ENCODE assay signal across 1 cellular context in genomic region chr2:240021488-240022104, GRCh38.
TF ChIP-seq lines count a peak whose summit lies in the region.

No MANE protein-coding gene starts in this region.

TF ChIP-seq in GM23338, 12 proteins besides CTCF, POLR2A, EP300 and RAD21 (continued from another document):
- TF ChIP-seq, protein P1, sequence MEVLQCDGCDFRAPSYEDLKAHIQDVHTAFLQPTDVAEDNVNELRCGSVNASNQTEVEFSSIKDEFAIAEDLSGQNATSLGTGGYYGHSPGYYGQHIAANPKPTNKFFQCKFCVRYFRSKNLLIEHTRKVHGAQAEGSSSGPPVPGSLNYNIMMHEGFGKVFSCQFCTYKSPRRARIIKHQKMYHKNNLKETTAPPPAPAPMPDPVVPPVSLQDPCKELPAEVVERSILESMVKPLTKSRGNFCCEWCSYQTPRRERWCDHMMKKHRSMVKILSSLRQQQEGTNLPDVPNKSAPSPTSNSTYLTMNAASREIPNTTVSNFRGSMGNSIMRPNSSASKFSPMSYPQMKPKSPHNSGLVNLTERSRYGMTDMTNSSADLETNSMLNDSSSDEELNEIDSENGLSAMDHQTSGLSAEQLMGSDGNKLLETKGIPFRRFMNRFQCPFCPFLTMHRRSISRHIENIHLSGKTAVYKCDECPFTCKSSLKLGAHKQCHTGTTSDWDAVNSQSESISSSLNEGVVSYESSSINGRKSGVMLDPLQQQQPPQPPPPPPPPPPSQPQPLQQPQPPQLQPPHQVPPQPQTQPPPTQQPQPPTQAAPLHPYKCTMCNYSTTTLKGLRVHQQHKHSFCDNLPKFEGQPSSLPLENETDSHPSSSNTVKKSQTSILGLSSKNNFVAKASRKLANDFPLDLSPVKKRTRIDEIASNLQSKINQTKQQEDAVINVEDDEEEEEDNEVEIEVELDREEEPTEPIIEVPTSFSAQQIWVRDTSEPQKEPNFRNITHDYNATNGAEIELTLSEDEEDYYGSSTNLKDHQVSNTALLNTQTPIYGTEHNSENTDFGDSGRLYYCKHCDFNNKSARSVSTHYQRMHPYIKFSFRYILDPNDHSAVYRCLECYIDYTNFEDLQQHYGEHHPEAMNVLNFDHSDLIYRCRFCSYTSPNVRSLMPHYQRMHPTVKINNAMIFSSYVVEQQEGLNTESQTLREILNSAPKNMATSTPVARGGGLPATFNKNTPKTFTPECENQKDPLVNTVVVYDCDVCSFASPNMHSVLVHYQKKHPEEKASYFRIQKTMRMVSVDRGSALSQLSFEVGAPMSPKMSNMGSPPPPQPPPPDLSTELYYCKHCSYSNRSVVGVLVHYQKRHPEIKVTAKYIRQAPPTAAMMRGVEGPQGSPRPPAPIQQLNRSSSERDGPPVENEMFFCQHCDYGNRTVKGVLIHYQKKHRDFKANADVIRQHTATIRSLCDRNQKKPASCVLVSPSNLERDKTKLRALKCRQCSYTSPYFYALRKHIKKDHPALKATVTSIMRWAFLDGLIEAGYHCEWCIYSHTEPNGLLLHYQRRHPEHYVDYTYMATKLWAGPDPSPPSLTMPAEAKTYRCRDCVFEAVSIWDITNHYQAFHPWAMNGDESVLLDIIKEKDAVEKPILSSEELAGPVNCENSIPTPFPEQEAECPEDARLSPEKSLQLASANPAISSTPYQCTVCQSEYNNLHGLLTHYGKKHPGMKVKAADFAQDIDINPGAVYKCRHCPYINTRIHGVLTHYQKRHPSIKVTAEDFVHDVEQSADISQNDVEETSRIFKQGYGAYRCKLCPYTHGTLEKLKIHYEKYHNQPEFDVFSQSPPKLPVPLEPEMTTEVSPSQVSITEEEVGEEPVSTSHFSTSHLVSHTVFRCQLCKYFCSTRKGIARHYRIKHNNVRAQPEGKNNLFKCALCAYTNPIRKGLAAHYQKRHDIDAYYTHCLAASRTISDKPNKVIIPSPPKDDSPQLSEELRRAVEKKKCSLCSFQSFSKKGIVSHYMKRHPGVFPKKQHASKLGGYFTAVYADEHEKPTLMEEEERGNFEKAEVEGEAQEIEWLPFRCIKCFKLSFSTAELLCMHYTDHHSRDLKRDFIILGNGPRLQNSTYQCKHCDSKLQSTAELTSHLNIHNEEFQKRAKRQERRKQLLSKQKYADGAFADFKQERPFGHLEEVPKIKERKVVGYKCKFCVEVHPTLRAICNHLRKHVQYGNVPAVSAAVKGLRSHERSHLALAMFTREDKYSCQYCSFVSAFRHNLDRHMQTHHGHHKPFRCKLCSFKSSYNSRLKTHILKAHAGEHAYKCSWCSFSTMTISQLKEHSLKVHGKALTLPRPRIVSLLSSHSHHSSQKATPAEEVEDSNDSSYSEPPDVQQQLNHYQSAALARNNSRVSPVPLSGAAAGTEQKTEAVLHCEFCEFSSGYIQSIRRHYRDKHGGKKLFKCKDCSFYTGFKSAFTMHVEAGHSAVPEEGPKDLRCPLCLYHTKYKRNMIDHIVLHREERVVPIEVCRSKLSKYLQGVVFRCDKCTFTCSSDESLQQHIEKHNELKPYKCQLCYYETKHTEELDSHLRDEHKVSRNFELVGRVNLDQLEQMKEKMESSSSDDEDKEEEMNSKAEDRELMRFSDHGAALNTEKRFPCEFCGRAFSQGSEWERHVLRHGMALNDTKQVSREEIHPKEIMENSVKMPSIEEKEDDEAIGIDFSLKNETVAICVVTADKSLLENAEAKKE (CRISPR knock-in tag; IDR thresholded peaks at IDR 0.05) = no peak
- TF ChIP-seq STAT1 (IDR thresholded peaks at IDR 0.05; ENCODE audit: unreplicated experiment) (no peak), EZH2phosphoT487 (IDR thresholded peaks at IDR 0.05; ENCODE audit: unreplicated experiment) (no peak), POLR2AphosphoS5 (IDR thresholded peaks at IDR 0.05; ENCODE audit: low read depth) (no peak), JUNB (IDR thresholded peaks at IDR 0.05; ENCODE audit: unreplicated experiment) (no peak), ZNF114 (CRISPR knock-in tag; IDR thresholded peaks at IDR 0.05) (no peak), ETS1 (IDR thresholded peaks at IDR 0.05) (no peak), CREB1 (CRISPR knock-in tag; IDR thresholded peaks at IDR 0.05; ENCODE audit: low read depth) (no peak), ZNF331 (CRISPR knock-in tag; IDR thresholded peaks at IDR 0.05; ENCODE audit: low read depth) (no peak)
